In the genomic region with DNA sequence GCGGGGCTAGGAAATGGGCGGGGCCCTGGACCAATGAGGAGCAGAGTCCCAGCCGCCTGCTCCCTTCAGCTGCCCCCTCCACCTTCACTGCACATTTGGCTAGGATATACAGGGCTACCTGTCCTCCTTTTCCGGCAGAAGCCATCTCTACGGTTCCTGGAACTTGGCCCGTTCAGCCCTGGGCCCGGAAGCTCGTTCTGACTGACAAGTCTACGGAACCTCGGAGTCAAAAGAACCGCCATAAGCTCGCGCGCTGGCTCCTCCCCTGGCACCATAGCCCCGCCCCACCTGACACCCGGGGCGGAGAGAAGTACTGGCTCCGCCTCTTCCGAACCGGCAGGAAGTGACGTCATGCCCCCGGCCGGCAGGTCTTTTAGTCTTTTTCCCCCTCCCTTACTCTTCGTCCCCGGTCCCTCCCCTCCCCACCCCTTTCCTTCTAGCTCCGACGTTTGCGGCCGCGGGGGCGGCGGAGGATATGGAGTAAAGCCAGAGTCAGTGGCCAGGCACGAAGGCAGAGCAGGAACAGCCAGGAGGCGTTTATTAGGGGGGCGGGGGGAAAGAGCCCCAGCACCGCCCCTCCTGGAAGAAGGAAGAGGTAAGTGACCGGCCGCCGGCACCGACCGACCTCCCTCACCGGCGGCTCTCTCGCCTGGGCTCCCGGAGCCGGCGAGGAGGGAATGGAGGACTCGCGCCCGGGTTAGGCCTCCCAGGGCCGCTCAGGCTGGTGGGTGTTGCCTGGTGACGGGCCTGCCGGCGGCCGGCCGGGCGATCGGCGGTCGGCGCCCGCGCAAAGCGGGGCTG, we compare ENCODE assay signal across 1 cellular context.
A peak's percentile ranks its signal among the peaks of the same experiment; 100 is the strongest.
TF ChIP-seq lines count a peak whose summit lies in the region.

Gene DEPDC4 (minus strand): TSS at position 278 of the 801 bp plus-strand sequence. CDS start 3 bp downstream, at position 275.
A gene with protein sequence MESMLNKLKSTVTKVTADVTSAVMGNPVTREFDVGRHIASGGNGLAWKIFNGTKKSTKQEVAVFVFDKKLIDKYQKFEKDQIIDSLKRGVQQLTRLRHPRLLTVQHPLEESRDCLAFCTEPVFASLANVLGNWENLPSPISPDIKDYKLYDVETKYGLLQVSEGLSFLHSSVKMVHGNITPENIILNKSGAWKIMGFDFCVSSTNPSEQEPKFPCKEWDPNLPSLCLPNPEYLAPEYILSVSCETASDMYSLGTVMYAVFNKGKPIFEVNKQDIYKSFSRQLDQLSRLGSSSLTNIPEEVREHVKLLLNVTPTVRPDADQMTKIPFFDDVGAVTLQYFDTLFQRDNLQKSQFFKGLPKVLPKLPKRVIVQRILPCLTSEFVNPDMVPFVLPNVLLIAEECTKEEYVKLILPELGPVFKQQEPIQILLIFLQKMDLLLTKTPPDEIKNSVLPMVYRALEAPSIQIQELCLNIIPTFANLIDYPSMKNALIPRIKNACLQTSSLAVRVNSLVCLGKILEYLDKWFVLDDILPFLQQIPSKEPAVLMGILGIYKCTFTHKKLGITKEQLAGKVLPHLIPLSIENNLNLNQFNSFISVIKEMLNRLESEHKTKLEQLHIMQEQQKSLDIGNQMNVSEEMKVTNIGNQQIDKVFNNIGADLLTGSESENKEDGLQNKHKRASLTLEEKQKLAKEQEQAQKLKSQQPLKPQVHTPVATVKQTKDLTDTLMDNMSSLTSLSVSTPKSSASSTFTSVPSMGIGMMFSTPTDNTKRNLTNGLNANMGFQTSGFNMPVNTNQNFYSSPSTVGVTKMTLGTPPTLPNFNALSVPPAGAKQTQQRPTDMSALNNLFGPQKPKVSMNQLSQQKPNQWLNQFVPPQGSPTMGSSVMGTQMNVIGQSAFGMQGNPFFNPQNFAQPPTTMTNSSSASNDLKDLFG (plus strand): TSS at position 376 of the 801 bp plus-strand sequence. CDS start 15,794 bp downstream, outside the sequence.

TF ChIP-seq in HepG2, 621 proteins besides CTCF, POLR2A, EP300 and RAD21 (continued from another document and continues in another):
- peak; percentile 64; the same call in 1 of the 2 replicates for TF ChIP-seq ZBTB2 (CRISPR knock-in tag; IDR thresholded peaks at IDR 0.05; ENCODE audit: low read depth)
- TF ChIP-seq ZNF512 (CRISPR knock-in tag; IDR thresholded peaks at IDR 0.05), result no peak
- TF ChIP-seq, protein P1, sequence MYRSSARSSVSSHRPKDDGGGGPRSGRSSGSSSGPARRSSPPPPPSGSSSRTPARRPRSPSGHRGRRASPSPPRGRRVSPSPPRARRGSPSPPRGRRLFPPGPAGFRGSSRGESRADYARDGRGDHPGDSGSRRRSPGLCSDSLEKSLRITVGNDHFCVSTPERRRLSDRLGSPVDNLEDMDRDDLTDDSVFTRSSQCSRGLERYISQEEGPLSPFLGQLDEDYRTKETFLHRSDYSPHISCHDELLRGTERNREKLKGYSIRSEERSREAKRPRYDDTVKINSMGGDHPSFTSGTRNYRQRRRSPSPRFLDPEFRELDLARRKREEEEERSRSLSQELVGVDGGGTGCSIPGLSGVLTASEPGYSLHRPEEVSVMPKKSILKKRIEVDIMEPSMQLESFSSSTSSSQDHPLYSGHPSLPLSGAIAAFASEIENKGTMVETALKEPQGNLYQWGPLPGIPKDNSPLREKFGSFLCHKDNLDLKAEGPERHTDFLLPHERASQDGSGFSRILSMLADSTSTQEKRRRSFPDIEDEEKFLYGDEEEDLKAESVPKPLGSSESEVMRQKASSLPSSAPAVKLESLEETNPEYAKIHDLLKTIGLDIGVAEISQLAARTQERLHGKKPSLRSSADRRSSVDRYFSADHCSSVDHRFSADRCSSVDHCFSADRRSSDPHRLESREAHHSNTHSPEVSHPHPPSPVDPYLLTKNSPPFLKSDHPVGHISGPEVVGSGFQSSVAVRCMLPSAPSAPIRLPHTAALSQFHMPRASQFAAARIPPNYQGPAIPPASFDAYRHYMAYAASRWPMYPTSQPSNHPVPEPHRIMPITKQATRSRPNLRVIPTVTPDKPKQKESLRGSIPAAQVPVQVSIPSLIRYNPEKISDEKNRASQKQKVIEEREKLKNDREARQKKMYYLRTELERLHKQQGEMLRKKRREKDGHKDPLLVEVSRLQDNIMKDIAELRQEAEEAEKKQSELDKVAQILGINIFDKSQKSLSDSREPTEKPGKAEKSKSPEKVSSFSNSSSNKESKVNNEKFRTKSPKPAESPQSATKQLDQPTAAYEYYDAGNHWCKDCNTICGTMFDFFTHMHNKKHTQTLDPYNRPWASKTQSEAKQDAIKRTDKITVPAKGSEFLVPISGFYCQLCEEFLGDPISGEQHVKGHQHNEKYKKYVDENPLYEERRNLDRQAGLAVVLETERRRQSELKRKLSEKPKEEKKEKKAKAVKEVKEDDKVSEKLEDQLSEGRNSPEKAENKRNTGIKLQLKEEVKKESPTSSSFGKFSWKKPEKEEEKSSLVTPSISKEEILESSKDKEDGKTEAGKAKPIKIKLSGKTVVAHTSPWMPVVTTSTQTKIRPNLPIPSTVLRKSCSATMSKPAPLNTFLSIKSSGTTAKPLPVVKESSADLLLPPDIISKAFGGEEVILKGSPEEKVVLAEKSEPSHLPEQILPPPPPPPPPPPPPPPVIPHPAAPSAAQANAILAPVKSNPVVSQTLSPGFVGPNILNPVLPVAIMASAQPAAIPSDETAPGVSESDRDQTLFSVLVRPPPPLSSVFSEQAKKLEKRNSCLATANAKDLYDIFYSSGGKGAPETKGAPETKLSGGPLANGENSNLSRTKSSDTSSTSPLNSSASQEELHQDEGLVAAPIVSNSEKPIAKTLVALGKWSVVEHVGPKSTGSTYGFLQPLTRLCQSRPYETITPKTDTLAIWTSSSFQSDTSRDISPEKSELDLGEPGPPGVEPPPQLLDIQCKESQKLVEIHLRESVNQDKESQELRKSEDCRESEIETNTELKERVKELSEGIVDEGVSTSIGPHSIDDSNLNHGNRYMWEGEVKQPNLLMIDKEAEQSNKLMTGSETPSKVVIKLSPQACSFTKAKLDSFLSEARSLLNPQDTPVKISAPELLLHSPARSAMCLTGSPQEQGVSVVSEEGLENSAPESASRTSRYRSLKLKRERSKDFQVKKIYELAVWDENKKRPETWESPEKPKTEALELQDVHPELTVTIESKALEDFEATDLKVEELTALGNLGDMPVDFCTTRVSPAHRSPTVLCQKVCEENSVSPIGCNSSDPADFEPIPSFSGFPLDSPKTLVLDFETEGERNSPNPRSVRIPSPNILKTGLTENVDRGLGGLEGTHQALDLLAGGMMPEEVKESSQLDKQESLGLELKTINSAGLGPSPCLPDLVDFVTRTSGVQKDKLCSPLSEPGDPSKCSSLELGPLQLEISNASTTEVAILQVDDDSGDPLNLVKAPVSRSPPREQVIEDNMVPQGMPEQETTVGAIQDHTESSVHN (CRISPR knock-in tag; IDR thresholded peaks at IDR 0.05), result no peak
- peak; percentile 60; the same call in 1 of the 2 replicates for TF ChIP-seq ZNF367 (CRISPR knock-in tag; IDR thresholded peaks at IDR 0.05; ENCODE audit: borderline replicate concordance)
- peak; percentile 73 for TF ChIP-seq ZNF687 (CRISPR knock-in tag; IDR thresholded peaks at IDR 0.05)
- TF ChIP-seq JUND (CRISPR knock-in tag; IDR thresholded peaks at IDR 0.05), result no peak
- peak; percentile 89 for TF ChIP-seq ZFY (CRISPR knock-in tag; IDR thresholded peaks at IDR 0.05)
- TF ChIP-seq ZNF468 (CRISPR knock-in tag; IDR thresholded peaks at IDR 0.05), result no peak
- peak; percentile 87 for TF ChIP-seq ZNF747 (CRISPR knock-in tag; IDR thresholded peaks at IDR 0.05; ENCODE audit: borderline replicate concordance)
- TF ChIP-seq, protein P2, sequence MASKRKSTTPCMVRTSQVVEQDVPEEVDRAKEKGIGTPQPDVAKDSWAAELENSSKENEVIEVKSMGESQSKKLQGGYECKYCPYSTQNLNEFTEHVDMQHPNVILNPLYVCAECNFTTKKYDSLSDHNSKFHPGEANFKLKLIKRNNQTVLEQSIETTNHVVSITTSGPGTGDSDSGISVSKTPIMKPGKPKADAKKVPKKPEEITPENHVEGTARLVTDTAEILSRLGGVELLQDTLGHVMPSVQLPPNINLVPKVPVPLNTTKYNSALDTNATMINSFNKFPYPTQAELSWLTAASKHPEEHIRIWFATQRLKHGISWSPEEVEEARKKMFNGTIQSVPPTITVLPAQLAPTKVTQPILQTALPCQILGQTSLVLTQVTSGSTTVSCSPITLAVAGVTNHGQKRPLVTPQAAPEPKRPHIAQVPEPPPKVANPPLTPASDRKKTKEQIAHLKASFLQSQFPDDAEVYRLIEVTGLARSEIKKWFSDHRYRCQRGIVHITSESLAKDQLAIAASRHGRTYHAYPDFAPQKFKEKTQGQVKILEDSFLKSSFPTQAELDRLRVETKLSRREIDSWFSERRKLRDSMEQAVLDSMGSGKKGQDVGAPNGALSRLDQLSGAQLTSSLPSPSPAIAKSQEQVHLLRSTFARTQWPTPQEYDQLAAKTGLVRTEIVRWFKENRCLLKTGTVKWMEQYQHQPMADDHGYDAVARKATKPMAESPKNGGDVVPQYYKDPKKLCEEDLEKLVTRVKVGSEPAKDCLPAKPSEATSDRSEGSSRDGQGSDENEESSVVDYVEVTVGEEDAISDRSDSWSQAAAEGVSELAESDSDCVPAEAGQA (IDR thresholded peaks at IDR 0.05; ENCODE audit: low read depth), result no peak
- TF ChIP-seq, protein P2 (CRISPR knock-in tag; IDR thresholded peaks at IDR 0.05; ENCODE audit: borderline replicate concordance), result no peak
- TF ChIP-seq, protein P3, sequence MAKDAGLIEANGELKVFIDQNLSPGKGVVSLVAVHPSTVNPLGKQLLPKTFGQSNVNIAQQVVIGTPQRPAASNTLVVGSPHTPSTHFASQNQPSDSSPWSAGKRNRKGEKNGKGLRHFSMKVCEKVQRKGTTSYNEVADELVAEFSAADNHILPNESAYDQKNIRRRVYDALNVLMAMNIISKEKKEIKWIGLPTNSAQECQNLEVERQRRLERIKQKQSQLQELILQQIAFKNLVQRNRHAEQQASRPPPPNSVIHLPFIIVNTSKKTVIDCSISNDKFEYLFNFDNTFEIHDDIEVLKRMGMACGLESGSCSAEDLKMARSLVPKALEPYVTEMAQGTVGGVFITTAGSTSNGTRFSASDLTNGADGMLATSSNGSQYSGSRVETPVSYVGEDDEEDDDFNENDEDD (CRISPR knock-in tag; IDR thresholded peaks at IDR 0.05; ENCODE audit: borderline replicate concordance), result no peak
- TF ChIP-seq FOSL2 (CRISPR knock-in tag; IDR thresholded peaks at IDR 0.05), result peak; percentile 22; the same call in 1 of the 2 replicates
